22 cellular contexts compared by ENCODE assay signal in genomic region chr2:177399376-177399775, GRCh38. TPM values are rescaled to one million over a fixed set of nuclear protein-coding genes. Genes with fewer than 3 reads are reported as not detected.
DNase-seq lines count a peak whose midpoint lies in the region; ATAC-seq, FAIRE-seq and TF ChIP-seq lines count a peak whose summit lies in the region.
"Had no signal": no experiment of that assay in that cellular context is flagged by ENCODE, and none has a peak within 500 bp of the region (broad histone marks: within the 10 kb centered on the region; RNA-seq: fewer than 3 reads in every experiment).

No MANE protein-coding gene starts in this region.

- intact Hi-C loops in IMR-90 (cut with micrococcal nuclease) (loop anchor here (5.0 kb wide), 2 partner anchors 137 to 237 kb away; partner anchors contain the start of gene NFE2L2), GM12878 (cut with micrococcal nuclease; ENCODE audit: unreplicated experiment) (loop anchor here (10.0 kb wide), 1 partner anchor 135 kb away; the partner anchor contains the start of gene NFE2L2), psoas muscle (cut with DNase I) (no loop called here)

- in situ Hi-C loops in IMR-90 (cut with MboI; ENCODE audit: low sequenced_read_pairs) = no loop called here
- in situ Hi-C loops in GM12878 (cut with MboI) = no loop called here

- WGBS in IMR-90 (ENCODE audit: extremely low coverage in 2 of 2, insufficient read length in 1 of 2), 2 experiments = no CpG with 5 or more reads among the region's 1 CpG
- WGBS in GM12878 (ENCODE audit: insufficient coverage, insufficient replicate concordance, low lambda C conversion rate, missing lambda C conversion rate) = 0% methylated on average over 1 of the region's 1 CpG
- 78 to 90% (median 83%) methylated on average over 1 of the region's 1 CpG for WGBS in psoas muscle, 3 donors

- CTCF ChIA-PET in IMR-90 (lab: Yijun Ruan, JAX) = no interaction called here
- CTCF ChIA-PET in GM12878 (lab: Yijun Ruan, JAX) = interaction anchor here (1.0 kb wide), 1 partner anchor 15 kb away, joined by 3 read pairs; no protein-coding TSS in a partner anchor

- SMC1A ChIA-PET in GM12878 (lab: Charles Lee; ENCODE audit: uncharacterized antibody, unreplicated experiment) = no interaction called here

- peaks cover 0 to 16% (median 6%) of the 10 kb centered on the region in 3 donors for H3K36me3 Mint-ChIP-seq in naive thymus-derived CD8-positive, alpha-beta T cell

- no peak overlapping the region for H2AK9ac ChIP-seq in IMR-90 (replicated peaks; ENCODE audit: low read depth, low read length, poor library complexity)

- no peaks in the 10 kb centered on the region for H3K9me1 ChIP-seq in IMR-90 (ENCODE audit: insufficient read depth, low read length)

- no peak overlapping the region for H2AK5ac ChIP-seq in IMR-90 (ENCODE audit: low read depth, low read length)

- H2BK20ac ChIP-seq in IMR-90 (ENCODE audit: low read depth, low read length) = no peak overlapping the region

- H3K27ac ChIP-seq in DND-41 (ENCODE audit: low read length) (no peak overlapping the region), IMR-90 (ENCODE audit: insufficient read depth, low read length) (no peak overlapping the region), GM12878 (ENCODE audit: control insufficient read depth, insufficient read depth) (no peak overlapping the region), psoas muscle (peak overlapping the region; percentile 43)
- H3K27ac ChIP-seq: BLaER1 treated with 17β-estradiol and CSF1 and Interleukin-3, amounts not matched to agents 10 nM and 100 nM had no signal

- POLR2A ChIA-PET in IMR-90 (lab: Charles Lee; ENCODE audit: unreplicated experiment) (no interaction called here), GM12878 (lab: Charles Lee) (interaction anchor here (0.9 kb wide), 1 partner anchor 39 kb away, joined by 4 read pairs; no protein-coding TSS in a partner anchor)
- POLR2A ChIA-PET in naive thymus-derived CD8-positive, alpha-beta T cell (lab: Charles Lee) = interaction anchor here (0.6 kb wide), 1 partner anchor 9 kb away, joined by 3 read pairs; no protein-coding TSS in a partner anchor

- no peak overlapping the region for H4K5ac ChIP-seq in IMR-90 (ENCODE audit: low read depth, low read length)

- no peak overlapping the region for H3K9ac ChIP-seq in DND-41 (ENCODE audit: low read depth, low read length)
- no peak overlapping the region for H3K9ac ChIP-seq in IMR-90 (ENCODE audit: low read depth, low read length)
- no peak overlapping the region for H3K9ac ChIP-seq in GM12878 (ENCODE audit: control insufficient read depth, insufficient read depth, low read length)
- H3K9ac ChIP-seq: BLaER1 treated with 17β-estradiol and CSF1 and Interleukin-3, amounts not matched to agents 10 nM and 100 nM had no signal

- dilution Hi-C loops in IMR-90 (cut with HindIII; ENCODE audit: low sequenced_read_pairs, unreplicated experiment) = no loop called here

- H3K4ac ChIP-seq in IMR-90 (ENCODE audit: low read depth, low read length) = no peak overlapping the region

- BruUV-seq in IMR-90 (replicated peaks; lab: Mats Ljungman, UMichigan) (no TSS peak), GM12878 (replicated peaks; lab: Mats Ljungman, UMichigan) (no TSS peak)

- H2AFZ ChIP-seq in DND-41 (ENCODE audit: low read depth, low read length) (no peak overlapping the region), IMR-90 (replicated peaks; ENCODE audit: low read length, poor library complexity) (no peak overlapping the region), GM12878 (ENCODE audit: control insufficient read depth, low read depth, low read length) (no peak overlapping the region)

- no peak overlapping the region for H4K8ac ChIP-seq in IMR-90 (ENCODE audit: low read depth in 2 of 2, low read length in 2 of 2)

- TF ChIP-seq RAD21 in IMR-90 (IDR thresholded peaks at IDR 0.05; ENCODE audit: low read length) (no peak), GM12878 (IDR thresholded peaks at IDR 0.05; ENCODE audit: insufficient read depth, low read depth, low read length) (no peak)

- H2BK120ac ChIP-seq in IMR-90 (ENCODE audit: low read depth, low read length) = no peak overlapping the region

- H3K79me2 ChIP-seq in DND-41 (ENCODE audit: insufficient read depth, low read length) (peaks cover 100% of the 10 kb centered on the region), GM12878 (ENCODE audit: control insufficient read depth, insufficient read depth, low read length) (peaks cover 69% of the 10 kb centered on the region)

- H3K27ac Mint-ChIP-seq in naive thymus-derived CD8-positive, alpha-beta T cell = peak overlapping the region in 1 of 10 donors; percentile 35
- H3K27ac Mint-ChIP-seq: HFFc6 had no signal

- TF ChIP-seq EP300 in GM12878 (IDR thresholded peaks at IDR 0.05; ENCODE audit: borderline replicate concordance in 1 of 2, control insufficient read depth in 1 of 2, low read depth in 2 of 2, low read length in 2 of 2) = no peak

- RAD21 ChIA-PET in GM12878 (lab: Charles Lee; ENCODE audit: unreplicated experiment) = interaction anchor here (2.4 kb wide), 1 partner anchor 66 kb away, joined by 8 read pairs; no protein-coding TSS in a partner anchor

- H4K91ac ChIP-seq in IMR-90 (ENCODE audit: insufficient read depth, low read depth, low read length) = no peak overlapping the region

- H3K14ac ChIP-seq in IMR-90 (replicated peaks; ENCODE audit: low read depth, low read length) = no peak overlapping the region

- no peak overlapping the region for H2BK5ac ChIP-seq in IMR-90 (ENCODE audit: low read depth, low read length, poor library complexity, severe bottlenecking)

- H3K4me3 ChIP-seq in DND-41 (ENCODE audit: low read depth in 1 of 2, low read length in 2 of 2) = no peak overlapping the region
- no peak overlapping the region for H3K4me3 ChIP-seq in IMR-90 (ENCODE audit: insufficient read depth, low read depth, low read length)
- no peak overlapping the region for H3K4me3 ChIP-seq in GM12878
- no peak overlapping the region for H3K4me3 ChIP-seq in psoas muscle
- H3K4me3 ChIP-seq: BLaER1 treated with 17β-estradiol and CSF1 and Interleukin-3, amounts not matched to agents 10 nM and 100 nM had no signal

- DNase-seq in DND-41 (no peak), IMR-90 (no peak), GM12878 (ENCODE audit: low read depth, low spot score) (no peak), psoas muscle (no peak), SIG-M5 (lab: John Stamatoyannopoulos, UW) (no peak), DMS 273 treated with DMSO at 0.1 percent for 48 hours (lab: John Stamatoyannopoulos, UW) (no peak)
- DNase-seq in naive thymus-derived CD8-positive, alpha-beta T cell = no peak
- DNase-seq: CD4-positive, alpha-beta memory T cell; GDM1; H9; HFFc6; KBM-7; NCI-H1092 treated with DMSO at 0.1 percent for 48 hours; NCI-H146; NCI-H2029; NCI-H226; NCI-H510A treated with DMSO at 0.1 percent for 48 hours; NCI-H774; NK-92 treated with Interleukin-12 subunit alpha and Interleukin-12 subunit beta, amount 100 ng/mL, for 24 hours; SHP77; T-helper 1 cell had no signal

- H4K20me1 ChIP-seq in DND-41 (ENCODE audit: insufficient read depth, low read length) (peaks cover 39% of the 10 kb centered on the region; the same call in 1 of the 2 replicates), IMR-90 (ENCODE audit: insufficient read depth, low read length) (peaks cover 36% of the 10 kb centered on the region), GM12878 (ENCODE audit: control insufficient read depth, insufficient read depth) (no peaks in the 10 kb centered on the region)

- no peaks in the 10 kb centered on the region for H3K27me3 ChIP-seq in DND-41 (ENCODE audit: insufficient read depth, low read length, poor library complexity)
- no peaks in the 10 kb centered on the region for H3K27me3 ChIP-seq in IMR-90 (ENCODE audit: control insufficient read depth, insufficient read depth, low read length)
- no peaks in the 10 kb centered on the region for H3K27me3 ChIP-seq in GM12878 (replicated peaks in 1 of 2; ENCODE audit: control insufficient read depth in 2 of 2, insufficient read depth in 2 of 2, low read length in 1 of 2)
- no peaks in the 10 kb centered on the region for H3K27me3 ChIP-seq in psoas muscle (ENCODE audit: insufficient read depth in 3 of 3, low read length in 2 of 3)

- H3K4me2 ChIP-seq in DND-41 (ENCODE audit: insufficient read depth, low read length) (no peak overlapping the region), IMR-90 (ENCODE audit: low read depth, low read length) (no peak overlapping the region), GM12878 (ENCODE audit: control insufficient read depth, insufficient read depth) (no peak overlapping the region)

- peaks cover 28 to 72% (median 69%) of the 10 kb centered on the region in 4 donors for H3K4me1 Mint-ChIP-seq in naive thymus-derived CD8-positive, alpha-beta T cell

- peaks cover 18% of the 10 kb centered on the region for H3K4me1 ChIP-seq in DND-41 (ENCODE audit: insufficient read depth, low read length)
- peaks cover 6% of the 10 kb centered on the region for H3K4me1 ChIP-seq in IMR-90 (ENCODE audit: control insufficient read depth, insufficient read depth, low read length)
- H3K4me1 ChIP-seq in GM12878 (ENCODE audit: control insufficient read depth, insufficient read depth, low read length) = peaks cover 13% of the 10 kb centered on the region
- H3K4me1 ChIP-seq in psoas muscle = peaks cover 59% of the 10 kb centered on the region

- H3K56ac ChIP-seq in IMR-90 (ENCODE audit: extremely low read depth, insufficient read depth, low read length) = no peak overlapping the region

- peaks cover 8% of the 10 kb centered on the region for H3K36me3 ChIP-seq in DND-41 (ENCODE audit: insufficient read depth, low read length)
- no peaks in the 10 kb centered on the region for H3K36me3 ChIP-seq in IMR-90 (ENCODE audit: control insufficient read depth, insufficient read depth, low read length)
- no peaks in the 10 kb centered on the region for H3K36me3 ChIP-seq in GM12878 (ENCODE audit: control insufficient read depth in 2 of 2, insufficient read depth in 2 of 2, low read length in 1 of 2)
- H3K36me3 ChIP-seq in psoas muscle (ENCODE audit: insufficient read depth in 1 of 2, low read depth in 1 of 2) = no peaks in the 10 kb centered on the region

- ATAC-seq in DND-41 (ENCODE audit: insufficient read depth, low read depth) = peak; percentile 51; the same call in 2 of the 3 replicates
- ATAC-seq in IMR-90 (ENCODE audit: low read depth) = no peak
- peak; percentile 8; the same call in 1 of the 3 replicates for ATAC-seq in GM12878
- no peak for ATAC-seq in psoas muscle
- ATAC-seq in naive thymus-derived CD8-positive, alpha-beta T cell = no peak

- H3K27me3 Mint-ChIP-seq in naive thymus-derived CD8-positive, alpha-beta T cell = no peaks in the 10 kb centered on the region
- H3K27me3 Mint-ChIP-seq: CD4-positive, alpha-beta memory T cell had no signal

- H2BK15ac ChIP-seq in IMR-90 (ENCODE audit: low read depth, low read length) = 0 out of 3 replicates have a peak overlapping the region, but pooled peaks have one; percentile 27

- H3K79me1 ChIP-seq in IMR-90 (ENCODE audit: low read depth in 1 of 2, low read length in 2 of 2) = peaks cover 10 to 70% of the 10 kb centered on the region in 2 experiments

- no peak overlapping the region for H3K18ac ChIP-seq in IMR-90 (ENCODE audit: low read depth, low read length)

- TF ChIP-seq CTCF in DND-41 (IDR thresholded peaks at IDR 0.05; ENCODE audit: borderline replicate concordance, extremely low read depth, low read length, poor library complexity, severe bottlenecking) = no peak
- no peak for TF ChIP-seq CTCF in IMR-90 (conservative IDR thresholded peaks at IDR 0.05; ENCODE audit: low read depth, low read length)
- no peak for TF ChIP-seq CTCF in GM12878 (IDR thresholded peaks at IDR 0.05 in 2 of 3, conservative IDR thresholded peaks at IDR 0.05 in 1 of 3; ENCODE audit: control insufficient read depth in 2 of 3, extremely low read depth in 1 of 3, insufficient read depth in 1 of 3, low read depth in 3 of 3, low read length in 3 of 3)
- no peak for TF ChIP-seq CTCF in psoas muscle (IDR thresholded peaks at IDR 0.05)

- TF ChIP-seq POLR2A in IMR-90 (IDR thresholded peaks at IDR 0.05; ENCODE audit: low read depth, low read length) (no peak), GM12878 (IDR thresholded peaks at IDR 0.05; ENCODE audit: low read depth, low read length) (no peak)

- H3K9me3 Mint-ChIP-seq in naive thymus-derived CD8-positive, alpha-beta T cell = no peaks in the 10 kb centered on the region
- H3K9me3 Mint-ChIP-seq: CD4-positive, alpha-beta memory T cell; H9; HFFc6 had no signal

- H3K9me3 ChIP-seq in DND-41 (ENCODE audit: insufficient read depth, low read length, severe bottlenecking) (no peaks in the 10 kb centered on the region), IMR-90 (ENCODE audit: control insufficient read depth, insufficient read depth, low read length) (no peaks in the 10 kb centered on the region), GM12878 (replicated peaks; ENCODE audit: control insufficient read depth, insufficient read depth, low read length) (no peaks in the 10 kb centered on the region), psoas muscle (no peaks in the 10 kb centered on the region)
- H3K9me3 ChIP-seq: BLaER1 treated with 17β-estradiol and CSF1 and Interleukin-3, amounts not matched to agents 10 nM and 100 nM had no signal

- FAIRE-seq in GM12878 (lab: Jason Lieb, UNC) = no peak

- no peak overlapping the region for H3K4me3 Mint-ChIP-seq in naive thymus-derived CD8-positive, alpha-beta T cell
- H3K4me3 Mint-ChIP-seq: CD4-positive, alpha-beta memory T cell; H9; HFFc6 had no signal

- H3K23ac ChIP-seq in IMR-90 (ENCODE audit: low read depth, low read length) = no peak overlapping the region

RNA-seq across cellular contexts. Expression of gene AGPS, which starts 6.8 kb away (rescaled TPM):
- total RNA-seq in IMR-90 (2012; rRNA removed) (18.6 and 34.4 TPM in 2 replicates), GM12878 (2014; rRNA removed) (37.7 and 45.5 TPM in 2 replicates), GM12878 (2014; rRNA removed; fragmentation: Illumina TruSeq; extraction: Trizol) (39.7 and 39.8 TPM in 2 replicates), GM12878 (2021) (54.1 and 54.2 TPM in 2 replicates), psoas muscle (10 to 100 TPM; 26.6 to 32.2 (median 28.7) TPM)
- polyA plus RNA-seq in IMR-90 (2012; rRNA removed) (5.5 and 6.6 TPM in 2 replicates), GM12878 (2011; rRNA removed) (28.1 and 49.6 TPM in 2 replicates), GM12878 (2014; fragmentation: Illumina TruSeq; extraction: Trizol) (32.6 and 38.0 TPM in 2 replicates), GM12878 (2014; fragmentation: Nextera tagmentation; extraction: Ambion mirVana) (10 to 100 TPM in 1 of 2 experiments, 1 to 10 TPM in 1; 7.9 to 11.1 TPM), GM12878 (2014; rRNA removed) (43.2 and 43.8 TPM in 2 replicates), GM12878 (2016; fragmentation: Nextera tagmentation; extraction: Ambion mirVana) (10 to 100 TPM; 42.3 to 46.0 TPM), psoas muscle (10 to 100 TPM in 2 of 3 donors, 1 to 10 TPM in 1; 7.8 to 24.4 (median 12.6) TPM)
- polyA plus RNA-seq in IMR-90 (2012; cell fraction: cytosol; rRNA removed) = 2.5 and 7.5 TPM in 2 replicates
- 2.3 and 3.0 TPM in 2 replicates for polyA plus RNA-seq in IMR-90 (2012; cell fraction: nucleus; rRNA removed; ENCODE audit: low replicate concordance)
- 61.8 and 83.2 TPM in 2 replicates for total RNA-seq in GM12878 (2013; cell fraction: nucleolus; rRNA removed)
- polyA plus RNA-seq in GM12878 (2011; ENCODE audit: low read depth) = 6.5 TPM
- 7.5 and 9.2 TPM in 2 replicates for polyA plus RNA-seq in GM12878 (2011; cell fraction: cytosol; rRNA removed)
- polyA plus RNA-seq in GM12878 (2011; cell fraction: nucleus; rRNA removed) = 10.8 and 15.0 TPM in 2 replicates
- polyA plus RNA-seq in GM12878 (2012) = 10.6 and 13.5 TPM in 2 replicates
- 17.5 and 31.1 TPM in 2 replicates for polyA minus RNA-seq in GM12878 (2011; rRNA and poly(A)+ RNA removed)
- 11.4 and 16.7 TPM in 2 replicates for polyA minus RNA-seq in GM12878 (2011; cell fraction: cytosol; rRNA and poly(A)+ RNA removed)
- polyA minus RNA-seq in GM12878 (2011; cell fraction: nucleus; rRNA and poly(A)+ RNA removed) = 15.0 and 28.9 TPM in 2 replicates
- 10 to 100 TPM; 24.8 to 25.6 TPM for total RNA-seq in naive thymus-derived CD8-positive, alpha-beta T cell
- 10 to 100 TPM; 13.0 to 16.3 (median 13.2) TPM for polyA plus RNA-seq in naive thymus-derived CD8-positive, alpha-beta T cell

Comparison
In these comparisons a context has a peak if more than half of its experiments do, and no peak if none do; other contexts are left out.
1. ATAC-seq: peak in DND-41 (single experiment) and GM12878 (single experiment); none in IMR-90 (single experiment), psoas muscle (0 of 4) and naive thymus-derived CD8-positive, alpha-beta T cell (0 of 2).
2. intact Hi-C loops: an anchor here in IMR-90 (5.0 kb wide) and GM12878 (10.0 kb wide); none called in psoas muscle.